1 cellular context compared by ENCODE assay signal in the genomic region with DNA sequence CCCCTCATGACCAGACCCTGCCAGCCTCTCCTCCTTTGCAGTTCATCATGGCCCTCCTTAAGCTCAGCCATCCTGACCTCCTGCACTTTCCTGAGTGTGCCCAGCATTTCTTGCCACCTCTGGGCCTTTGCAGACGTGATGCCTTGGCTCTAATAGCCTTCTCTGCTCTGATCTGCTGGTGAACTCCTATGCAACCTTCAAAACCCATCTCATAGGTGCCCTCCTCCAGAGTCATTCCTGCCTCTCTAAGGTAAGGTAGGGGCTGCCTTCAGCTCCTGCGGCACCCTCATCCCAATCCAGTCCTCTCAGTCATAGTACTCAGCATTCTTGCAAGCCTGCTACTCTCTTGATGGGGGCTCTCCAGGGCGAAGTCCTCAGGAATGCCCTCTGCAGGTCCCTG.
TF ChIP-seq lines count a peak whose summit lies in the region.

No MANE protein-coding gene starts in this region.

TF ChIP-seq in SK-N-SH, 30 proteins besides CTCF, POLR2A, EP300 and RAD21 (continued from another document):
- TF ChIP-seq FOSL2 (IDR thresholded peaks at IDR 0.05; ENCODE audit: borderline replicate concordance, low read depth) = no peak
- no peak for TF ChIP-seq ZBTB33 (IDR thresholded peaks at IDR 0.05; ENCODE audit: borderline replicate concordance, low read depth)
- TF ChIP-seq NRF1 (IDR thresholded peaks at IDR 0.05; ENCODE audit: low read depth, low read length) = no peak
- no peak for TF ChIP-seq MEF2A (IDR thresholded peaks at IDR 0.05; ENCODE audit: borderline replicate concordance, low read depth)
- no peak for TF ChIP-seq FOXM1 (IDR thresholded peaks at IDR 0.05; ENCODE audit: low read depth)
- TF ChIP-seq GABPA (IDR thresholded peaks at IDR 0.05; ENCODE audit: low read depth) = no peak
- TF ChIP-seq EZH2phosphoT487 (IDR thresholded peaks at IDR 0.05; ENCODE audit: borderline replicate concordance, low read depth) = no peak
- no peak for TF ChIP-seq JUND (IDR thresholded peaks at IDR 0.05)
- no peak for TF ChIP-seq MXI1 (IDR thresholded peaks at IDR 0.05; ENCODE audit: low read depth, low read length)
